ENCODE assay signal across 1 cellular context in the genomic region with DNA sequence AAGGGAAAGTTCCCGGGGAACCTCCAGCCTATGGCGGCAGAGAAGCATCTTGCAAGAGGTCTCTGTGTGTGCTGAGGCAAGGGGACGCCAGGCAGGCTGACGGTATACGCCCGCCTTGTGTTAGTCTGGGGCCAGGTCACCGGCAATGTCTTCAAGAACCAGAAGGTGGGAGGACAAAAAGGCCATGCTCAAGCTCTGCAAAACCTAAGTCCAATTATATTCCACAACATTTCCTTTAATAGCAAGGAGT.
A peak's percentile ranks its signal among the peaks of the same experiment; 100 is the strongest.
TF ChIP-seq lines count a peak whose summit lies in the region.

No MANE protein-coding gene starts in this region.

TF ChIP-seq in H1, 55 proteins besides CTCF, POLR2A, EP300 and RAD21:
- TF ChIP-seq SUZ12 (IDR thresholded peaks at IDR 0.05; ENCODE audit: low read length), result no peak
- TF ChIP-seq, protein P1, sequence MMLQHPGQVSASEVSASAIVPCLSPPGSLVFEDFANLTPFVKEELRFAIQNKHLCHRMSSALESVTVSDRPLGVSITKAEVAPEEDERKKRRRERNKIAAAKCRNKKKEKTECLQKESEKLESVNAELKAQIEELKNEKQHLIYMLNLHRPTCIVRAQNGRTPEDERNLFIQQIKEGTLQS (IDR thresholded peaks at IDR 0.05; ENCODE audit: insufficient read depth, low read depth, low read length), result no peak
- no peak for TF ChIP-seq NRF1 (IDR thresholded peaks at IDR 0.05; ENCODE audit: low read depth, low read length)
- TF ChIP-seq, protein P2, sequence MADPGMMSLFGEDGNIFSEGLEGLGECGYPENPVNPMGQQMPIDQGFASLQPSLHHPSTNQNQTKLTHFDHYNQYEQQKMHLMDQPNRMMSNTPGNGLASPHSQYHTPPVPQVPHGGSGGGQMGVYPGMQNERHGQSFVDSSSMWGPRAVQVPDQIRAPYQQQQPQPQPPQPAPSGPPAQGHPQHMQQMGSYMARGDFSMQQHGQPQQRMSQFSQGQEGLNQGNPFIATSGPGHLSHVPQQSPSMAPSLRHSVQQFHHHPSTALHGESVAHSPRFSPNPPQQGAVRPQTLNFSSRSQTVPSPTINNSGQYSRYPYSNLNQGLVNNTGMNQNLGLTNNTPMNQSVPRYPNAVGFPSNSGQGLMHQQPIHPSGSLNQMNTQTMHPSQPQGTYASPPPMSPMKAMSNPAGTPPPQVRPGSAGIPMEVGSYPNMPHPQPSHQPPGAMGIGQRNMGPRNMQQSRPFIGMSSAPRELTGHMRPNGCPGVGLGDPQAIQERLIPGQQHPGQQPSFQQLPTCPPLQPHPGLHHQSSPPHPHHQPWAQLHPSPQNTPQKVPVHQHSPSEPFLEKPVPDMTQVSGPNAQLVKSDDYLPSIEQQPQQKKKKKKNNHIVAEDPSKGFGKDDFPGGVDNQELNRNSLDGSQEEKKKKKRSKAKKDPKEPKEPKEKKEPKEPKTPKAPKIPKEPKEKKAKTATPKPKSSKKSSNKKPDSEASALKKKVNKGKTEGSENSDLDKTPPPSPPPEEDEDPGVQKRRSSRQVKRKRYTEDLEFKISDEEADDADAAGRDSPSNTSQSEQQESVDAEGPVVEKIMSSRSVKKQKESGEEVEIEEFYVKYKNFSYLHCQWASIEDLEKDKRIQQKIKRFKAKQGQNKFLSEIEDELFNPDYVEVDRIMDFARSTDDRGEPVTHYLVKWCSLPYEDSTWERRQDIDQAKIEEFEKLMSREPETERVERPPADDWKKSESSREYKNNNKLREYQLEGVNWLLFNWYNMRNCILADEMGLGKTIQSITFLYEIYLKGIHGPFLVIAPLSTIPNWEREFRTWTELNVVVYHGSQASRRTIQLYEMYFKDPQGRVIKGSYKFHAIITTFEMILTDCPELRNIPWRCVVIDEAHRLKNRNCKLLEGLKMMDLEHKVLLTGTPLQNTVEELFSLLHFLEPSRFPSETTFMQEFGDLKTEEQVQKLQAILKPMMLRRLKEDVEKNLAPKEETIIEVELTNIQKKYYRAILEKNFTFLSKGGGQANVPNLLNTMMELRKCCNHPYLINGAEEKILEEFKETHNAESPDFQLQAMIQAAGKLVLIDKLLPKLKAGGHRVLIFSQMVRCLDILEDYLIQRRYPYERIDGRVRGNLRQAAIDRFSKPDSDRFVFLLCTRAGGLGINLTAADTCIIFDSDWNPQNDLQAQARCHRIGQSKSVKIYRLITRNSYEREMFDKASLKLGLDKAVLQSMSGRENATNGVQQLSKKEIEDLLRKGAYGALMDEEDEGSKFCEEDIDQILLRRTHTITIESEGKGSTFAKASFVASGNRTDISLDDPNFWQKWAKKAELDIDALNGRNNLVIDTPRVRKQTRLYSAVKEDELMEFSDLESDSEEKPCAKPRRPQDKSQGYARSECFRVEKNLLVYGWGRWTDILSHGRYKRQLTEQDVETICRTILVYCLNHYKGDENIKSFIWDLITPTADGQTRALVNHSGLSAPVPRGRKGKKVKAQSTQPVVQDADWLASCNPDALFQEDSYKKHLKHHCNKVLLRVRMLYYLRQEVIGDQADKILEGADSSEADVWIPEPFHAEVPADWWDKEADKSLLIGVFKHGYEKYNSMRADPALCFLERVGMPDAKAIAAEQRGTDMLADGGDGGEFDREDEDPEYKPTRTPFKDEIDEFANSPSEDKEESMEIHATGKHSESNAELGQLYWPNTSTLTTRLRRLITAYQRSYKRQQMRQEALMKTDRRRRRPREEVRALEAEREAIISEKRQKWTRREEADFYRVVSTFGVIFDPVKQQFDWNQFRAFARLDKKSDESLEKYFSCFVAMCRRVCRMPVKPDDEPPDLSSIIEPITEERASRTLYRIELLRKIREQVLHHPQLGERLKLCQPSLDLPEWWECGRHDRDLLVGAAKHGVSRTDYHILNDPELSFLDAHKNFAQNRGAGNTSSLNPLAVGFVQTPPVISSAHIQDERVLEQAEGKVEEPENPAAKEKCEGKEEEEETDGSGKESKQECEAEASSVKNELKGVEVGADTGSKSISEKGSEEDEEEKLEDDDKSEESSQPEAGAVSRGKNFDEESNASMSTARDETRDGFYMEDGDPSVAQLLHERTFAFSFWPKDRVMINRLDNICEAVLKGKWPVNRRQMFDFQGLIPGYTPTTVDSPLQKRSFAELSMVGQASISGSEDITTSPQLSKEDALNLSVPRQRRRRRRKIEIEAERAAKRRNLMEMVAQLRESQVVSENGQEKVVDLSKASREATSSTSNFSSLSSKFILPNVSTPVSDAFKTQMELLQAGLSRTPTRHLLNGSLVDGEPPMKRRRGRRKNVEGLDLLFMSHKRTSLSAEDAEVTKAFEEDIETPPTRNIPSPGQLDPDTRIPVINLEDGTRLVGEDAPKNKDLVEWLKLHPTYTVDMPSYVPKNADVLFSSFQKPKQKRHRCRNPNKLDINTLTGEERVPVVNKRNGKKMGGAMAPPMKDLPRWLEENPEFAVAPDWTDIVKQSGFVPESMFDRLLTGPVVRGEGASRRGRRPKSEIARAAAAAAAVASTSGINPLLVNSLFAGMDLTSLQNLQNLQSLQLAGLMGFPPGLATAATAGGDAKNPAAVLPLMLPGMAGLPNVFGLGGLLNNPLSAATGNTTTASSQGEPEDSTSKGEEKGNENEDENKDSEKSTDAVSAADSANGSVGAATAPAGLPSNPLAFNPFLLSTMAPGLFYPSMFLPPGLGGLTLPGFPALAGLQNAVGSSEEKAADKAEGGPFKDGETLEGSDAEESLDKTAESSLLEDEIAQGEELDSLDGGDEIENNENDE (IDR thresholded peaks at IDR 0.05; ENCODE audit: insufficient replicate concordance, low read length), result no peak
- peak; percentile 37; the same call in 1 of the 2 replicates for TF ChIP-seq POLR2AphosphoS5 (IDR thresholded peaks at IDR 0.05; ENCODE audit: low read depth, low read length)
- TF ChIP-seq KDM5A (IDR thresholded peaks at IDR 0.05; ENCODE audit: low read length), result no peak; the same call in 1 of the 2 replicates
- no peak for TF ChIP-seq RFX5 (IDR thresholded peaks at IDR 0.05; ENCODE audit: borderline replicate concordance, low read depth, low read length)
